ENCODE assay signal across 8 cellular contexts in genomic region chr5:180860273-180860886, GRCh38. TPM values are rescaled to one million over a fixed set of nuclear protein-coding genes. Genes with fewer than 3 reads are reported as not detected.
DNase-seq lines count a peak whose midpoint lies in the region; ATAC-seq and TF ChIP-seq lines count a peak whose summit lies in the region.

No MANE protein-coding gene starts in this region.

- no peaks in the 10 kb centered on the region for H3K9me3 ChIP-seq in SU-DHL-6 (ENCODE audit: insufficient read depth, low read length)
- H3K9me3 ChIP-seq in lower lobe of right lung, result no peaks in the 10 kb centered on the region

- peak overlapping the region; percentile 73 for H3K4me3 ChIP-seq in SU-DHL-6 (ENCODE audit: insufficient read depth, low read length, poor library complexity, severe bottlenecking)
- peak overlapping the region; percentile 96 for H3K4me3 ChIP-seq in lower lobe of right lung

- H3K9me2 ChIP-seq in SU-DHL-6 (replicated peaks; ENCODE audit: insufficient read depth, low read length), result no peaks in the 10 kb centered on the region

- intact Hi-C loops in lower lobe of right lung (cut with DNase I), result no loop called here

- H3K4me2 ChIP-seq in SU-DHL-6 (ENCODE audit: low read depth, low read length, poor library complexity, severe bottlenecking), result peak overlapping the region; percentile 88

- peaks cover 18% of the 10 kb centered on the region for H3K79me2 ChIP-seq in SU-DHL-6 (ENCODE audit: insufficient read depth, low read length)

- H3K9ac ChIP-seq in SU-DHL-6 (ENCODE audit: low read length), result peak overlapping the region; percentile 98

- DNase-seq in activated CD4-positive, alpha-beta T cell treated with anti-CD3 and anti-CD28 coated beads for 24 hours (ENCODE audit: low read depth in 2 of 2), result peak; percentile 18 to 27
- DNase-seq in activated CD4-positive, alpha-beta T cell treated with anti-CD3 and anti-CD28 coated beads, Interleukin-2, amount 50 U/mL, for 1 hour, result no peak
- DNase-seq in H4 (ENCODE audit: low spot score) (peak; percentile 75), Kasumi-1 (lab: John Stamatoyannopoulos, UW) (peak; percentile 66 to 70), cerebellum (ENCODE audit: low spot score) (peak; percentile 44), lower lobe of right lung (peak; percentile 53)
- peak; percentile 41 for DNase-seq in stimulated activated naive B cell treated with anti-CD40 and anti-IgM and Interleukin-4, amounts not matched to agents 10 μg/mL and 1 μg/mL and 100 μg/mL, for 72 hours

- no peaks in the 10 kb centered on the region for H3K9me3 Mint-ChIP-seq in stimulated activated naive B cell treated with anti-CD40 and anti-IgM and Interleukin-4, amounts not matched to agents 10 μg/mL and 1 μg/mL and 100 μg/mL, for 72 hours

- H4K20me1 ChIP-seq in SU-DHL-6 (ENCODE audit: low read depth, low read length), result no peaks in the 10 kb centered on the region

- peak overlapping the region; percentile 55 for H2AFZ ChIP-seq in SU-DHL-6 (ENCODE audit: low read depth, low read length, severe bottlenecking)

- ATAC-seq in lower lobe of right lung, result peak; percentile 58 to 73
- peak; percentile 72 to 75 for ATAC-seq in stimulated activated naive B cell treated with anti-CD40 and anti-IgM and Interleukin-4, amounts not matched to agents 10 μg/mL and 1 μg/mL and 100 μg/mL, for 72 hours (replicated peaks)

- H3K4me1 ChIP-seq in lower lobe of right lung, result peaks cover 10% of the 10 kb centered on the region

- H3K27me3 ChIP-seq in SU-DHL-6 (ENCODE audit: low read length) (no peaks in the 10 kb centered on the region), lower lobe of right lung (ENCODE audit: low read depth) (no peaks in the 10 kb centered on the region)

- peaks cover 27% of the 10 kb centered on the region for H3F3A ChIP-seq in SU-DHL-6 (ENCODE audit: insufficient read depth)

- H3K27me3 Mint-ChIP-seq in stimulated activated naive B cell treated with anti-CD40 and anti-IgM and Interleukin-4, amounts not matched to agents 10 μg/mL and 1 μg/mL and 100 μg/mL, for 72 hours, result no peaks in the 10 kb centered on the region

- peaks cover 21 to 41% of the 10 kb centered on the region in 2 donors for H3K4me1 Mint-ChIP-seq in stimulated activated naive B cell treated with anti-CD40 and anti-IgM and Interleukin-4, amounts not matched to agents 10 μg/mL and 1 μg/mL and 100 μg/mL, for 72 hours

- peak overlapping the region; percentile 87 to 96 for H3K4me3 Mint-ChIP-seq in stimulated activated naive B cell treated with anti-CD40 and anti-IgM and Interleukin-4, amounts not matched to agents 10 μg/mL and 1 μg/mL and 100 μg/mL, for 72 hours

- TF ChIP-seq CTCF in SU-DHL-6 (IDR thresholded peaks at IDR 0.05; ENCODE audit: insufficient read depth, low read length, poor library complexity, severe bottlenecking), result peak; percentile 50
- no peak for TF ChIP-seq CTCF in lower lobe of right lung (IDR thresholded peaks at IDR 0.05)

- H3K36me3 Mint-ChIP-seq in stimulated activated naive B cell treated with anti-CD40 and anti-IgM and Interleukin-4, amounts not matched to agents 10 μg/mL and 1 μg/mL and 100 μg/mL, for 72 hours, result peaks cover 16 to 28% of the 10 kb centered on the region in 2 donors

- peak overlapping the region; percentile 92 for H3K27ac Mint-ChIP-seq in stimulated activated naive B cell treated with anti-CD40 and anti-IgM and Interleukin-4, amounts not matched to agents 10 μg/mL and 1 μg/mL and 100 μg/mL, for 72 hours

- H3K36me3 ChIP-seq in SU-DHL-6 (ENCODE audit: low read length), result peaks cover 14% of the 10 kb centered on the region
- peaks cover 7% of the 10 kb centered on the region for H3K36me3 ChIP-seq in lower lobe of right lung

- H3K27ac ChIP-seq in SU-DHL-6 (ENCODE audit: low read depth, low read length) (peak overlapping the region; percentile 89), lower lobe of right lung (peak overlapping the region; percentile 91)

RNA-seq across cellular contexts. Expression of gene ZFP62, which starts 0.7 kb away (rescaled TPM):
- total RNA-seq in H4 (2014; rRNA removed; shearing (Covaris generic)), result 22.6 and 27.7 TPM in 2 replicates
- total RNA-seq in cerebellum (42.8 TPM), lower lobe of right lung (28.3 TPM)

RNA-seq across cellular contexts. Expression of gene BTNL8, which starts 38.6 kb away (rescaled TPM):
- total RNA-seq in H4 (2014; rRNA removed; shearing (Covaris generic)), result not detected in 2 replicates
- total RNA-seq in cerebellum (not detected), lower lobe of right lung (5.3 TPM)

RNA-seq across cellular contexts. Expression of gene MGAT1, which starts 57.8 kb away (rescaled TPM):
- total RNA-seq in H4 (2014; rRNA removed; shearing (Covaris generic)), result 59.1 and 81.0 TPM in 2 replicates
- total RNA-seq in cerebellum (24.1 TPM), lower lobe of right lung (241 TPM)
